Comparison of ENCODE assay signal across 1 cellular context in the genomic region with DNA sequence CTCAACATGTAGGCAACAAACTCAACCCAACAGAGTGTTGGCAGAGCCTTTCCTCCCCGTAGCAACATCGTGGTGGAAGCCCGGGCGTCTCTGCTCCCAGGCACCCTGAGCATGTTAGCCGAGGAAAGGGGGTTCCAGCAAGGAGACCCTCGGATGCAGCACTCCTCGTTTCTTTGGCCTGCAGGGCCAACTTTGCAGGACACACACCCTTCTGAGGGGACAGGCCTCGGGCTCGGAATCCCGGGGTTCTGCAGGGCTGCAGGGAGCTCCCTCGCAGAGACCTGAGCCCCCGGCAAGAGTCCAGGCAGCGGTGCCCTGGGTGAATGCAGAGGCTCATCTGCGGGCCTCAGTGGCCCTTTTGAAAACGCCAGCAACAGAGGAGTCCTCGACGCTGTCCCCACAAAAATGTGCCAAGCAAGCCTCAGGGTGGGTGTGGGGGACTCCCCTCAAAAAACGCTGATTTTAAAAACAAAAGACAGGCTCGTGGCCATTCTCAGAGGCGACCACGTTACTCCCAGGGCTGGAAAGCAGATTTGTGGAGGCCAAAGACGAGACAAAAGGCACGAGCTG.
TF ChIP-seq lines count a peak whose summit lies in the region.

No MANE protein-coding gene starts in this region.

TF ChIP-seq in HepG2, 621 proteins besides CTCF, POLR2A, EP300 and RAD21 (continued from another document):
- TF ChIP-seq ZNF333 (CRISPR knock-in tag; IDR thresholded peaks at IDR 0.05; ENCODE audit: borderline replicate concordance): peak; percentile 40; the same call in 1 of the 2 replicates
- 0 out of 2 replicates have a peak, but pooled peaks have one; percentile 13 for TF ChIP-seq HDAC1 (CRISPR knock-in tag; IDR thresholded peaks at IDR 0.05)
- TF ChIP-seq MED1 (CRISPR knock-in tag; IDR thresholded peaks at IDR 0.05): 0 out of 2 replicates have a peak, but pooled peaks have one; percentile 10
- TF ChIP-seq, protein P1, sequence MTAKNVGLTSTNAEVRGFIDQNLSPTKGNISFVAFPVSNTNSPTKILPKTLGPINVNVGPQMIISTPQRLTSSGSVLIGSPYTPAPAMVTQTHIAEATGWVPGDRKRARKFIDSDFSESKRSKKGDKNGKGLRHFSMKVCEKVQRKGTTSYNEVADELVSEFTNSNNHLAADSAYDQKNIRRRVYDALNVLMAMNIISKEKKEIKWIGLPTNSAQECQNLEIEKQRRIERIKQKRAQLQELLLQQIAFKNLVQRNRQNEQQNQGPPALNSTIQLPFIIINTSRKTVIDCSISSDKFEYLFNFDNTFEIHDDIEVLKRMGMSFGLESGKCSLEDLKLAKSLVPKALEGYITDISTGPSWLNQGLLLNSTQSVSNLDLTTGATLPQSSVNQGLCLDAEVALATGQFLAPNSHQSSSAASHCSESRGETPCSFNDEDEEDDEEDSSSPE (CRISPR knock-in tag; IDR thresholded peaks at IDR 0.05): 0 out of 2 replicates have a peak, but pooled peaks have one; percentile 7
- TF ChIP-seq, protein P2, sequence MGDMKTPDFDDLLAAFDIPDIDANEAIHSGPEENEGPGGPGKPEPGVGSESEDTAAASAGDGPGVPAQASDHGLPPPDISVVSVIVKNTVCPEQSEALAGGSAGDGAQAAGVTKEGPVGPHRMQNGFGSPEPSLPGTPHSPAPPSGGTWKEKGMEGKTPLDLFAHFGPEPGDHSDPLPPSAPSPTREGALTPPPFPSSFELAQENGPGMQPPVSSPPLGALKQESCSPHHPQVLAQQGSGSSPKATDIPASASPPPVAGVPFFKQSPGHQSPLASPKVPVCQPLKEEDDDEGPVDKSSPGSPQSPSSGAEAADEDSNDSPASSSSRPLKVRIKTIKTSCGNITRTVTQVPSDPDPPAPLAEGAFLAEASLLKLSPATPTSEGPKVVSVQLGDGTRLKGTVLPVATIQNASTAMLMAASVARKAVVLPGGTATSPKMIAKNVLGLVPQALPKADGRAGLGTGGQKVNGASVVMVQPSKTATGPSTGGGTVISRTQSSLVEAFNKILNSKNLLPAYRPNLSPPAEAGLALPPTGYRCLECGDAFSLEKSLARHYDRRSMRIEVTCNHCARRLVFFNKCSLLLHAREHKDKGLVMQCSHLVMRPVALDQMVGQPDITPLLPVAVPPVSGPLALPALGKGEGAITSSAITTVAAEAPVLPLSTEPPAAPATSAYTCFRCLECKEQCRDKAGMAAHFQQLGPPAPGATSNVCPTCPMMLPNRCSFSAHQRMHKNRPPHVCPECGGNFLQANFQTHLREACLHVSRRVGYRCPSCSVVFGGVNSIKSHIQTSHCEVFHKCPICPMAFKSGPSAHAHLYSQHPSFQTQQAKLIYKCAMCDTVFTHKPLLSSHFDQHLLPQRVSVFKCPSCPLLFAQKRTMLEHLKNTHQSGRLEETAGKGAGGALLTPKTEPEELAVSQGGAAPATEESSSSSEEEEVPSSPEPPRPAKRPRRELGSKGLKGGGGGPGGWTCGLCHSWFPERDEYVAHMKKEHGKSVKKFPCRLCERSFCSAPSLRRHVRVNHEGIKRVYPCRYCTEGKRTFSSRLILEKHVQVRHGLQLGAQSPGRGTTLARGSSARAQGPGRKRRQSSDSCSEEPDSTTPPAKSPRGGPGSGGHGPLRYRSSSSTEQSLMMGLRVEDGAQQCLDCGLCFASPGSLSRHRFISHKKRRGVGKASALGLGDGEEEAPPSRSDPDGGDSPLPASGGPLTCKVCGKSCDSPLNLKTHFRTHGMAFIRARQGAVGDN (CRISPR knock-in tag; IDR thresholded peaks at IDR 0.05): peak; percentile 85
- TF ChIP-seq, protein P3, sequence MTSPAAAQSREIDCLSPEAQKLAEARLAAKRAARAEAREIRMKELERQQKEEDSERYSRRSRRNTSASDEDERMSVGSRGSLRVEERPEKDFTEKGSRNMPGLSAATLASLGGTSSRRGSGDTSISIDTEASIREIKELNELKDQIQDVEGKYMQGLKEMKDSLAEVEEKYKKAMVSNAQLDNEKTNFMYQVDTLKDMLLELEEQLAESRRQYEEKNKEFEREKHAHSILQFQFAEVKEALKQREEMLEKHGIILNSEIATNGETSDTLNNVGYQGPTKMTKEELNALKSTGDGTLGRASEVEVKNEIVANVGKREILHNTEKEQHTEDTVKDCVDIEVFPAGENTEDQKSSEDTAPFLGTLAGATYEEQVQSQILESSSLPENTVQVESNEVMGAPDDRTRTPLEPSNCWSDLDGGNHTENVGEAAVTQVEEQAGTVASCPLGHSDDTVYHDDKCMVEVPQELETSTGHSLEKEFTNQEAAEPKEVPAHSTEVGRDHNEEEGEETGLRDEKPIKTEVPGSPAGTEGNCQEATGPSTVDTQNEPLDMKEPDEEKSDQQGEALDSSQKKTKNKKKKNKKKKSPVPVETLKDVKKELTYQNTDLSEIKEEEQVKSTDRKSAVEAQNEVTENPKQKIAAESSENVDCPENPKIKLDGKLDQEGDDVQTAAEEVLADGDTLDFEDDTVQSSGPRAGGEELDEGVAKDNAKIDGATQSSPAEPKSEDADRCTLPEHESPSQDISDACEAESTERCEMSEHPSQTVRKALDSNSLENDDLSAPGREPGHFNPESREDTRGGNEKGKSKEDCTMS (CRISPR knock-in tag; conservative IDR thresholded peaks at IDR 0.05): no peak
- no peak for TF ChIP-seq SP140L (CRISPR knock-in tag; IDR thresholded peaks at IDR 0.05; ENCODE audit: borderline replicate concordance)
- TF ChIP-seq NONO (IDR thresholded peaks at IDR 0.05): no peak
- TF ChIP-seq NONO (CRISPR knock-in tag; conservative IDR thresholded peaks at IDR 0.05): no peak
- 0 out of 2 replicates have a peak, but pooled peaks have one; percentile 20 for TF ChIP-seq SP4 (CRISPR knock-in tag; IDR thresholded peaks at IDR 0.05)
- TF ChIP-seq, protein P4, sequence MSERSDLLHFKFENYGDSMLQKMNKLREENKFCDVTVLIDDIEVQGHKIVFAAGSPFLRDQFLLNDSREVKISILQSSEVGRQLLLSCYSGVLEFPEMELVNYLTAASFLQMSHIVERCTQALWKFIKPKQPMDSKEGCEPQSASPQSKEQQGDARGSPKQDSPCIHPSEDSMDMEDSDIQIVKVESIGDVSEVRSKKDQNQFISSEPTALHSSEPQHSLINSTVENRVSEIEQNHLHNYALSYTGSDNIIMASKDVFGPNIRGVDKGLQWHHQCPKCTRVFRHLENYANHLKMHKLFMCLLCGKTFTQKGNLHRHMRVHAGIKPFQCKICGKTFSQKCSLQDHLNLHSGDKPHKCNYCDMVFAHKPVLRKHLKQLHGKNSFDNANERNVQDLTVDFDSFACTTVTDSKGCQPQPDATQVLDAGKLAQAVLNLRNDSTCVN (CRISPR knock-in tag; IDR thresholded peaks at IDR 0.05; ENCODE audit: borderline replicate concordance): 0 out of 2 replicates have a peak, but pooled peaks have one; percentile 35
- TF ChIP-seq ZBTB1 (CRISPR knock-in tag; IDR thresholded peaks at IDR 0.05; ENCODE audit: borderline replicate concordance): no peak
- TF ChIP-seq RBAK (CRISPR knock-in tag; IDR thresholded peaks at IDR 0.05): 0 out of 2 replicates have a peak, but pooled peaks have one; percentile 50
- peak; percentile 57 for TF ChIP-seq ZFX (CRISPR knock-in tag; IDR thresholded peaks at IDR 0.05; ENCODE audit: low read depth)
- TF ChIP-seq, protein P5, sequence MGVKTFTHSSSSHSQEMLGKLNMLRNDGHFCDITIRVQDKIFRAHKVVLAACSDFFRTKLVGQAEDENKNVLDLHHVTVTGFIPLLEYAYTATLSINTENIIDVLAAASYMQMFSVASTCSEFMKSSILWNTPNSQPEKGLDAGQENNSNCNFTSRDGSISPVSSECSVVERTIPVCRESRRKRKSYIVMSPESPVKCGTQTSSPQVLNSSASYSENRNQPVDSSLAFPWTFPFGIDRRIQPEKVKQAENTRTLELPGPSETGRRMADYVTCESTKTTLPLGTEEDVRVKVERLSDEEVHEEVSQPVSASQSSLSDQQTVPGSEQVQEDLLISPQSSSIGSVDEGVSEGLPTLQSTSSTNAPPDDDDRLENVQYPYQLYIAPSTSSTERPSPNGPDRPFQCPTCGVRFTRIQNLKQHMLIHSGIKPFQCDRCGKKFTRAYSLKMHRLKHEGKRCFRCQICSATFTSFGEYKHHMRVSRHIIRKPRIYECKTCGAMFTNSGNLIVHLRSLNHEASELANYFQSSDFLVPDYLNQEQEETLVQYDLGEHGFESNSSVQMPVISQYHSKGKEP (CRISPR knock-in tag; IDR thresholded peaks at IDR 0.05): no peak
- 0 out of 2 replicates have a peak, but pooled peaks have one; percentile 32 for TF ChIP-seq ZNF383 (CRISPR knock-in tag; IDR thresholded peaks at IDR 0.05; ENCODE audit: borderline replicate concordance)
- 0 out of 2 replicates have a peak, but pooled peaks have one; percentile 38 for TF ChIP-seq CAMTA2 (CRISPR knock-in tag; IDR thresholded peaks at IDR 0.05; ENCODE audit: borderline replicate concordance)
- peak; percentile 40; the same call in 1 of the 2 replicates for TF ChIP-seq SAP130 (CRISPR knock-in tag; IDR thresholded peaks at IDR 0.05; ENCODE audit: low read depth)
- TF ChIP-seq, protein P6, sequence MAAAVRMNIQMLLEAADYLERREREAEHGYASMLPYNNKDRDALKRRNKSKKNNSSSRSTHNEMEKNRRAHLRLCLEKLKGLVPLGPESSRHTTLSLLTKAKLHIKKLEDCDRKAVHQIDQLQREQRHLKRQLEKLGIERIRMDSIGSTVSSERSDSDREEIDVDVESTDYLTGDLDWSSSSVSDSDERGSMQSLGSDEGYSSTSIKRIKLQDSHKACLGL (CRISPR knock-in tag; IDR thresholded peaks at IDR 0.05): 0 out of 2 replicates have a peak, but pooled peaks have one; percentile 36
- peak; percentile 52; the same call in 1 of the 2 replicates for TF ChIP-seq ZNF501 (CRISPR knock-in tag; IDR thresholded peaks at IDR 0.05)
- 0 out of 2 replicates have a peak, but pooled peaks have one; percentile 23 for TF ChIP-seq ZBTB7B (CRISPR knock-in tag; IDR thresholded peaks at IDR 0.05)
- TF ChIP-seq MYC (CRISPR knock-in tag; IDR thresholded peaks at IDR 0.05; ENCODE audit: borderline replicate concordance): 0 out of 2 replicates have a peak, but pooled peaks have one; percentile 25
- TF ChIP-seq, protein P7, sequence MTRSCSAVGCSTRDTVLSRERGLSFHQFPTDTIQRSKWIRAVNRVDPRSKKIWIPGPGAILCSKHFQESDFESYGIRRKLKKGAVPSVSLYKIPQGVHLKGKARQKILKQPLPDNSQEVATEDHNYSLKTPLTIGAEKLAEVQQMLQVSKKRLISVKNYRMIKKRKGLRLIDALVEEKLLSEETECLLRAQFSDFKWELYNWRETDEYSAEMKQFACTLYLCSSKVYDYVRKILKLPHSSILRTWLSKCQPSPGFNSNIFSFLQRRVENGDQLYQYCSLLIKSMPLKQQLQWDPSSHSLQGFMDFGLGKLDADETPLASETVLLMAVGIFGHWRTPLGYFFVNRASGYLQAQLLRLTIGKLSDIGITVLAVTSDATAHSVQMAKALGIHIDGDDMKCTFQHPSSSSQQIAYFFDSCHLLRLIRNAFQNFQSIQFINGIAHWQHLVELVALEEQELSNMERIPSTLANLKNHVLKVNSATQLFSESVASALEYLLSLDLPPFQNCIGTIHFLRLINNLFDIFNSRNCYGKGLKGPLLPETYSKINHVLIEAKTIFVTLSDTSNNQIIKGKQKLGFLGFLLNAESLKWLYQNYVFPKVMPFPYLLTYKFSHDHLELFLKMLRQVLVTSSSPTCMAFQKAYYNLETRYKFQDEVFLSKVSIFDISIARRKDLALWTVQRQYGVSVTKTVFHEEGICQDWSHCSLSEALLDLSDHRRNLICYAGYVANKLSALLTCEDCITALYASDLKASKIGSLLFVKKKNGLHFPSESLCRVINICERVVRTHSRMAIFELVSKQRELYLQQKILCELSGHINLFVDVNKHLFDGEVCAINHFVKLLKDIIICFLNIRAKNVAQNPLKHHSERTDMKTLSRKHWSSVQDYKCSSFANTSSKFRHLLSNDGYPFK (CRISPR knock-in tag; IDR thresholded peaks at IDR 0.05; ENCODE audit: borderline replicate concordance): no peak
- peak; percentile 66; the same call in 1 of the 2 replicates for TF ChIP-seq KMT2A (CRISPR knock-in tag; IDR thresholded peaks at IDR 0.05)
- TF ChIP-seq KDM5B (CRISPR knock-in tag; IDR thresholded peaks at IDR 0.05; ENCODE audit: borderline replicate concordance): peak; percentile 38; the same call in 1 of the 2 replicates
- TF ChIP-seq, protein P8, sequence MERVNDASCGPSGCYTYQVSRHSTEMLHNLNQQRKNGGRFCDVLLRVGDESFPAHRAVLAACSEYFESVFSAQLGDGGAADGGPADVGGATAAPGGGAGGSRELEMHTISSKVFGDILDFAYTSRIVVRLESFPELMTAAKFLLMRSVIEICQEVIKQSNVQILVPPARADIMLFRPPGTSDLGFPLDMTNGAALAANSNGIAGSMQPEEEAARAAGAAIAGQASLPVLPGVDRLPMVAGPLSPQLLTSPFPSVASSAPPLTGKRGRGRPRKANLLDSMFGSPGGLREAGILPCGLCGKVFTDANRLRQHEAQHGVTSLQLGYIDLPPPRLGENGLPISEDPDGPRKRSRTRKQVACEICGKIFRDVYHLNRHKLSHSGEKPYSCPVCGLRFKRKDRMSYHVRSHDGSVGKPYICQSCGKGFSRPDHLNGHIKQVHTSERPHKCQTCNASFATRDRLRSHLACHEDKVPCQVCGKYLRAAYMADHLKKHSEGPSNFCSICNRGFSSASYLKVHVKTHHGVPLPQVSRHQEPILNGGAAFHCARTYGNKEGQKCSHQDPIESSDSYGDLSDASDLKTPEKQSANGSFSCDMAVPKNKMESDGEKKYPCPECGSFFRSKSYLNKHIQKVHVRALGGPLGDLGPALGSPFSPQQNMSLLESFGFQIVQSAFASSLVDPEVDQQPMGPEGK (CRISPR knock-in tag; IDR thresholded peaks at IDR 0.05): no peak
- TF ChIP-seq KDM3A (CRISPR knock-in tag; IDR thresholded peaks at IDR 0.05; ENCODE audit: low read depth): 0 out of 2 replicates have a peak, but pooled peaks have one; percentile 16
